In genomic region chr6:119052292-119052889, GRCh38 we compare ENCODE assay signal across 13 cellular contexts. TPM values are rescaled to one million over a fixed set of nuclear protein-coding genes. Genes with fewer than 3 reads are reported as not detected.
DNase-seq lines count a peak whose midpoint lies in the region; ATAC-seq and TF ChIP-seq lines count a peak whose summit lies in the region.
"Had no signal": no experiment of that assay in that cellular context is flagged by ENCODE, and none has a peak within 500 bp of the region (broad histone marks: within the 10 kb centered on the region; RNA-seq: fewer than 3 reads in every experiment).

No MANE protein-coding gene starts in this region.

- TF ChIP-seq CTCF in upper lobe of right lung (IDR thresholded peaks at IDR 0.05), result no peak

- DNase-seq in effector memory CD8-positive, alpha-beta T cell, result no peak
- DNase-seq in kidney glomerular epithelial cell (lab: John Stamatoyannopoulos, UW) (no peak), upper lobe of right lung (no peak)
- DNase-seq: Calu3, foreskin melanocyte, NCI-H226, nephron progenitor cell had no signal

- H3K4me1 Mint-ChIP-seq in effector memory CD8-positive, alpha-beta T cell (ENCODE audit: low read depth in 2 of 2), result peaks cover 5 to 6% of the 10 kb centered on the region in 2 donors
- H3K4me1 Mint-ChIP-seq: nephron progenitor cell had no signal

- H3K4me3 Mint-ChIP-seq in effector memory CD8-positive, alpha-beta T cell, result no peak overlapping the region
- H3K4me3 Mint-ChIP-seq: nephron progenitor cell had no signal

- no peaks in the 10 kb centered on the region for H3K36me3 ChIP-seq in upper lobe of right lung

- ATAC-seq in GM18498 (IDR thresholded peaks at IDR 0.05; ENCODE audit: unreplicated experiment), result peak; percentile 90
- ATAC-seq in GM19395 (IDR thresholded peaks at IDR 0.05; ENCODE audit: unreplicated experiment), result peak; percentile 74
- ATAC-seq in HG03565 (IDR thresholded peaks at IDR 0.05; ENCODE audit: unreplicated experiment), result peak; percentile 50
- peak; percentile 54 for ATAC-seq in effector memory CD8-positive, alpha-beta T cell (replicated peaks)
- ATAC-seq in HG03442 (IDR thresholded peaks at IDR 0.05; ENCODE audit: unreplicated experiment), result no peak
- ATAC-seq in upper lobe of right lung, result no peak
- ATAC-seq: GM12878 had no signal

- peaks cover 0 to 3% of the 10 kb centered on the region in 2 donors for H3K27me3 Mint-ChIP-seq in effector memory CD8-positive, alpha-beta T cell

- H3K4me1 ChIP-seq in upper lobe of right lung, result no peaks in the 10 kb centered on the region

- intact Hi-C loops in upper lobe of right lung (cut with DNase I), result no loop called here

- no peaks in the 10 kb centered on the region for H3K9me3 Mint-ChIP-seq in effector memory CD8-positive, alpha-beta T cell

- no peaks in the 10 kb centered on the region for H3K36me3 Mint-ChIP-seq in effector memory CD8-positive, alpha-beta T cell (ENCODE audit: insufficient read depth)

- H3K27ac ChIP-seq in upper lobe of right lung, result no peak overlapping the region
- H3K27ac ChIP-seq: RWPE1 had no signal

- no peaks in the 10 kb centered on the region for H3K27me3 ChIP-seq in upper lobe of right lung

- peak overlapping the region in 1 of 2 donors; percentile 61 for H3K27ac Mint-ChIP-seq in effector memory CD8-positive, alpha-beta T cell
- H3K27ac Mint-ChIP-seq: nephron progenitor cell had no signal

- no peaks in the 10 kb centered on the region for H3K9me3 ChIP-seq in upper lobe of right lung

- H3K4me3 ChIP-seq in upper lobe of right lung, result no peak overlapping the region
- H3K4me3 ChIP-seq: GM12878 had no signal

RNA-seq across cellular contexts. Expression of gene FAM184A, which starts 26.1 kb away (rescaled TPM):
- 15.4 TPM for total RNA-seq in upper lobe of right lung
- total RNA-seq: GM12878 had no signal

Comparison
In these comparisons a context has a peak if more than half of its experiments do, and no peak if none do; other contexts are left out.
1. ATAC-seq: peak in GM18498 (single experiment), GM19395 (single experiment), HG03565 (single experiment) and effector memory CD8-positive, alpha-beta T cell (single experiment); none in HG03442 (single experiment) and upper lobe of right lung (single experiment).